Comparison of ENCODE assay signal across 31 cellular contexts in genomic region chr5:163586431-163587033, GRCh38.
DNase-seq lines count a peak whose midpoint lies in the region; ATAC-seq and TF ChIP-seq lines count a peak whose summit lies in the region.
"Had no signal": no experiment of that assay in that cellular context is flagged by ENCODE, and none has a peak within 500 bp of the region (broad histone marks: within the 10 kb centered on the region; RNA-seq: fewer than 3 reads in every experiment).

No MANE protein-coding gene starts in this region.

- H3K36me3 ChIP-seq in esophagus muscularis mucosa = no peaks in the 10 kb centered on the region
- H3K36me3 ChIP-seq in neural progenitor cell = no peaks in the 10 kb centered on the region
- H3K36me3 ChIP-seq: HAP-1, Peyer's patch, prostate gland, upper lobe of left lung had no signal

- H3K4me3 Mint-ChIP-seq in neural progenitor cell = no peak overlapping the region
- H3K4me3 Mint-ChIP-seq: activated CD4-positive, alpha-beta T cell treated with anti-CD3 and anti-CD28 coated beads for 36 hours; activated CD8-positive, alpha-beta T cell treated with anti-CD3 and anti-CD28 coated beads for 36 hours; activated naive CD4-positive, alpha-beta T cell treated with anti-CD3 and anti-CD28 coated beads, Interleukin-2, amount 10 ng/mL, durations not matched to agents 7 days and 5 days; activated T-helper 1 cell treated with anti-CD3 and anti-CD28 coated beads, Interleukin-12 subunit alpha, Interleukin-12 subunit beta, Interleukin-2, Interleukin-4 antibody, amounts not matched to agents 30 ng/mL and 10 ng/mL and 1 ng/mL, durations not matched to agents 14 hours and 24 hours and 36 hours; CD4-positive, CD25-positive, alpha-beta regulatory T cell; naive thymus-derived CD4-positive, alpha-beta T cell; T-helper 2 cell treated with Interferon-gamma antibody and Interleukin-4, amounts not matched to agents 5 μg/mL and 100 μg/mL, for 36 hours had no signal

- H3K79me2 ChIP-seq in neural progenitor cell (ENCODE audit: low read depth) = no peaks in the 10 kb centered on the region

- WGBS in esophagus muscularis mucosa = 73% methylated on average over 2 of the region's 2 CpGs

- H2AFZ ChIP-seq in neural progenitor cell (replicated peaks) = peak overlapping the region; percentile 17

- H3K9ac ChIP-seq in neural progenitor cell = no peak overlapping the region

- H3K4me3 ChIP-seq in esophagus muscularis mucosa (no peak overlapping the region), neural progenitor cell (no peak overlapping the region)
- H3K4me3 ChIP-seq: HAP-1, Peyer's patch, prostate gland, upper lobe of left lung had no signal

- H3K27ac ChIP-seq in esophagus muscularis mucosa (replicated peaks in 1 of 4) = no peak overlapping the region
- H3K27ac ChIP-seq in neural progenitor cell = no peak overlapping the region
- H3K27ac ChIP-seq: Peyer's patch, upper lobe of left lung had no signal

- intact Hi-C loops in esophagus muscularis mucosa (cut with DNase I) = no loop called here

- H3K27me3 ChIP-seq in esophagus muscularis mucosa (no peaks in the 10 kb centered on the region), neural progenitor cell (no peaks in the 10 kb centered on the region)
- H3K27me3 ChIP-seq: Peyer's patch, upper lobe of left lung had no signal

- no peaks in the 10 kb centered on the region for H4K20me1 ChIP-seq in neural progenitor cell (ENCODE audit: low read depth)

- no peaks in the 10 kb centered on the region for H3F3A ChIP-seq in neural progenitor cell (ENCODE audit: low read depth)

- no peak for TF ChIP-seq POLR2A in esophagus muscularis mucosa (IDR thresholded peaks at IDR 0.05; ENCODE audit: low read depth)

- DNase-seq in AG20443 (ENCODE audit: low spot score) = peak; percentile 19
- DNase-seq in M059J (ENCODE audit: low read depth) = peak; percentile 72
- peak; percentile 47 for DNase-seq in esophagus muscularis mucosa (ENCODE audit: extremely low spot score)
- DNase-seq in neural progenitor cell (ENCODE audit: low spot score) = no peak
- DNase-seq in hepatic stellate cell (ENCODE audit: low spot score) = no peak
- DNase-seq in DMS153 (lab: John Stamatoyannopoulos, UW) = no peak
- DNase-seq: activated CD4-positive, alpha-beta T cell treated with anti-CD3 and anti-CD28 coated beads for 36 hours; activated CD8-positive, alpha-beta memory T cell treated with anti-CD3 and anti-CD28 coated beads, Interleukin-2, amount 50 U/mL, for 48 hours; activated CD8-positive, alpha-beta T cell treated with anti-CD3 and anti-CD28 coated beads for 36 hours; activated naive CD4-positive, alpha-beta T cell treated with anti-CD3 and anti-CD28 coated beads, Interleukin-2, amount 10 ng/mL, durations not matched to agents 7 days and 5 days; amniotic stem cell; CD4-positive, CD25-positive, alpha-beta regulatory T cell; effector CD4-positive, alpha-beta T cell; head of caudate nucleus; kidney; midbrain; naive thymus-derived CD4-positive, alpha-beta T cell; NCI-H1092; NCI-H1694; NCI-H446 treated with DMSO at 0.1 percent for 48 hours; NCI-H82; Peyer's patch; SIG-M5; stimulated activated CD4-positive, alpha-beta T cell treated with anti-CD3 and anti-CD28 coated beads, Interleukin-4, amount 100 ng/mL, for 24 hours; upper lobe of left lung had no signal

- H3K27ac Mint-ChIP-seq in neural progenitor cell = no peak overlapping the region
- H3K27ac Mint-ChIP-seq: activated CD4-positive, alpha-beta T cell treated with anti-CD3 and anti-CD28 coated beads for 36 hours; activated CD8-positive, alpha-beta T cell treated with anti-CD3 and anti-CD28 coated beads for 36 hours; activated naive CD4-positive, alpha-beta T cell treated with anti-CD3 and anti-CD28 coated beads, Interleukin-2, amount 10 ng/mL, durations not matched to agents 7 days and 5 days; activated T-helper 1 cell treated with anti-CD3 and anti-CD28 coated beads, Interleukin-12 subunit alpha, Interleukin-12 subunit beta, Interleukin-2, Interleukin-4 antibody, amounts not matched to agents 30 ng/mL and 10 ng/mL and 1 ng/mL, durations not matched to agents 14 hours and 24 hours and 36 hours; CD4-positive, CD25-positive, alpha-beta regulatory T cell; naive thymus-derived CD4-positive, alpha-beta T cell; T-helper 2 cell treated with Interferon-gamma antibody and Interleukin-4, amounts not matched to agents 5 μg/mL and 100 μg/mL, for 36 hours had no signal

- no peak overlapping the region for H3K4me2 ChIP-seq in neural progenitor cell

- no peaks in the 10 kb centered on the region for H3K36me3 Mint-ChIP-seq in neural progenitor cell
- H3K36me3 Mint-ChIP-seq: activated naive CD4-positive, alpha-beta T cell treated with anti-CD3 and anti-CD28 coated beads, Interleukin-2, amount 10 ng/mL, durations not matched to agents 7 days and 5 days; CD4-positive, CD25-positive, alpha-beta regulatory T cell; naive thymus-derived CD4-positive, alpha-beta T cell had no signal

- no peak for TF ChIP-seq EP300 in esophagus muscularis mucosa (IDR thresholded peaks at IDR 0.05)

- H3K27me3 Mint-ChIP-seq in neural progenitor cell (ENCODE audit: insufficient read depth, low read depth) = no peaks in the 10 kb centered on the region
- H3K27me3 Mint-ChIP-seq: activated naive CD4-positive, alpha-beta T cell treated with anti-CD3 and anti-CD28 coated beads, Interleukin-2, amount 10 ng/mL, durations not matched to agents 7 days and 5 days; CD4-positive, CD25-positive, alpha-beta regulatory T cell had no signal

- peaks cover 3% of the 10 kb centered on the region for H3K9me3 Mint-ChIP-seq in neural progenitor cell
- H3K9me3 Mint-ChIP-seq: activated CD8-positive, alpha-beta T cell treated with anti-CD3 and anti-CD28 coated beads for 36 hours; activated naive CD4-positive, alpha-beta T cell treated with anti-CD3 and anti-CD28 coated beads, Interleukin-2, amount 10 ng/mL, durations not matched to agents 7 days and 5 days; activated T-helper 1 cell treated with anti-CD3 and anti-CD28 coated beads, Interleukin-12 subunit alpha, Interleukin-12 subunit beta, Interleukin-2, Interleukin-4 antibody, amounts not matched to agents 30 ng/mL and 10 ng/mL and 1 ng/mL, durations not matched to agents 14 hours and 24 hours and 36 hours; T-helper 2 cell treated with Interferon-gamma antibody and Interleukin-4, amounts not matched to agents 5 μg/mL and 100 μg/mL, for 36 hours had no signal

- no peak for ATAC-seq in HG02885 (IDR thresholded peaks at IDR 0.05; ENCODE audit: poor library complexity, unreplicated experiment)
- ATAC-seq in HG02798 (IDR thresholded peaks at IDR 0.05; ENCODE audit: poor library complexity, unreplicated experiment) = no peak
- ATAC-seq: activated CD4-positive, alpha-beta T cell treated with anti-CD3 and anti-CD28 coated beads for 36 hours; activated CD8-positive, alpha-beta T cell treated with anti-CD3 and anti-CD28 coated beads for 36 hours; naive thymus-derived CD4-positive, alpha-beta T cell had no signal

- H3K9me3 ChIP-seq in esophagus muscularis mucosa = no peaks in the 10 kb centered on the region
- H3K9me3 ChIP-seq in neural progenitor cell (ENCODE audit: low read depth) = no peaks in the 10 kb centered on the region
- H3K9me3 ChIP-seq: HAP-1, Peyer's patch, prostate gland, upper lobe of left lung had no signal

- TF ChIP-seq CTCF in esophagus muscularis mucosa (IDR thresholded peaks at IDR 0.05) (no peak), neural progenitor cell (IDR thresholded peaks at IDR 0.05) (no peak)

- H3K4me1 ChIP-seq in esophagus muscularis mucosa = no peaks in the 10 kb centered on the region
- no peaks in the 10 kb centered on the region for H3K4me1 ChIP-seq in neural progenitor cell
- H3K4me1 ChIP-seq: HAP-1, Peyer's patch, prostate gland, upper lobe of left lung had no signal

- H3K4me1 Mint-ChIP-seq in neural progenitor cell = no peaks in the 10 kb centered on the region
- H3K4me1 Mint-ChIP-seq: activated CD4-positive, alpha-beta T cell treated with anti-CD3 and anti-CD28 coated beads for 36 hours; activated naive CD4-positive, alpha-beta T cell treated with anti-CD3 and anti-CD28 coated beads, Interleukin-2, amount 10 ng/mL, durations not matched to agents 7 days and 5 days; CD4-positive, CD25-positive, alpha-beta regulatory T cell; naive thymus-derived CD4-positive, alpha-beta T cell had no signal

Comparison
In these comparisons a context has a peak if more than half of its experiments do, and no peak if none do; other contexts are left out.
1. DNase-seq: peak in AG20443 (single experiment), M059J (single experiment) and esophagus muscularis mucosa (single experiment); none in neural progenitor cell (single experiment), hepatic stellate cell (single experiment) and DMS153 (single experiment).